ENCODE assay signal across 31 cellular contexts in genomic region chr7:154911862-154912261, GRCh38.
"Had no signal": no experiment of that assay in that cellular context is flagged by ENCODE, and none has a peak within 500 bp of the region (broad histone marks: within the 10 kb centered on the region; RNA-seq: fewer than 3 reads in every experiment).

No MANE protein-coding gene starts in this region.

- H3K36me3 Mint-ChIP-seq: activated naive CD4-positive, alpha-beta T cell treated with anti-CD3 and anti-CD28 coated beads, Interleukin-2, amount 50 U/mL, for 72 hours had no signal

- ATAC-seq: activated CD4-positive, alpha-beta T cell treated with anti-CD3 and anti-CD28 coated beads for 36 hours; activated CD4-positive, CD25-positive, alpha-beta regulatory T cell treated with anti-CD3 and anti-CD28 coated beads, Interleukin-2, amount 50 U/mL, for 24 hours; activated CD8-positive, alpha-beta T cell treated with anti-CD3 and anti-CD28 coated beads, Interleukin-2, amount 10 ng/mL, durations not matched to agents 7 days and 5 days; activated naive CD4-positive, alpha-beta T cell treated with anti-CD3 and anti-CD28 coated beads, Interleukin-2, amount 50 U/mL, for 72 hours; body of pancreas; Right ventricle myocardium inferior; WTC11 had no signal

- H3K9me3 Mint-ChIP-seq: activated CD4-positive, alpha-beta T cell treated with anti-CD3 and anti-CD28 coated beads, Interleukin-2, amount 10 ng/mL, durations not matched to agents 7 days and 5 days; activated naive CD4-positive, alpha-beta T cell treated with anti-CD3 and anti-CD28 coated beads for 36 hours; activated naive CD4-positive, alpha-beta T cell treated with anti-CD3 and anti-CD28 coated beads, Interleukin-2, amount 50 U/mL, for 72 hours; activated T-cell treated with anti-CD3 and anti-CD28 coated beads, Interleukin-2, amount 50 U/mL, for 24 hours; activated T-helper 2 cell treated with anti-CD3 and anti-CD28 coated beads, Interferon-gamma antibody, Interleukin-2, Interleukin-4, amounts not matched to agents 10 μg/mL and 5 μg/mL and 100 μg/mL, durations not matched to agents 14 hours and 24 hours and 36 hours; central memory CD8-positive, alpha-beta T cell; T-helper 1 cell treated with Interleukin-12 subunit alpha and Interleukin-12 subunit beta and Interleukin-4 antibody, amounts not matched to agents 30 μg/mL and 1 μg/mL, for 36 hours; T-helper 2 cell treated with Interferon-gamma antibody and Interleukin-4, amounts not matched to agents 5 μg/mL and 100 μg/mL, for 36 hours had no signal

- H3K4me3 ChIP-seq: adrenal gland, body of pancreas, PC-9 had no signal

- DNase-seq: activated CD4-positive, alpha-beta T cell treated with anti-CD3 and anti-CD28 coated beads for 36 hours; activated CD4-positive, alpha-beta T cell treated with anti-CD3 and anti-CD28 coated beads, Interleukin-2, amount 10 ng/mL, durations not matched to agents 7 days and 5 days; activated CD4-positive, alpha-beta T cell treated with anti-CD3 and anti-CD28 coated beads, Interleukin-2, amount 50 U/mL, for 48 hours; activated CD8-positive, alpha-beta T cell treated with anti-CD3 and anti-CD28 coated beads, Interleukin-2, amount 10 ng/mL, durations not matched to agents 7 days and 5 days; activated gamma-delta T cell; activated naive CD4-positive, alpha-beta T cell treated with anti-CD3 and anti-CD28 coated beads for 36 hours; activated T-cell treated with anti-CD3 and anti-CD28 coated beads, Interleukin-2, amount 50 U/mL, for 24 hours; adrenal gland; body of pancreas; Karpas-422; KBM-7; NCI-H1105; NCI-H1417 treated with DMSO at 0.1 percent for 48 hours; NCI-H187 treated with DMSO at 0.1 percent for 48 hours; NCI-H2081; NCI-H345; NCI-H524 treated with DMSO at 0.1 percent for 48 hours; PC-9; SIG-M5 had no signal

- H3K9me3 ChIP-seq: adrenal gland had no signal

- H3K27me3 ChIP-seq: body of pancreas had no signal

- H3K27ac Mint-ChIP-seq: activated CD4-positive, alpha-beta T cell treated with anti-CD3 and anti-CD28 coated beads for 36 hours; activated CD4-positive, alpha-beta T cell treated with anti-CD3 and anti-CD28 coated beads, Interleukin-2, amount 10 ng/mL, durations not matched to agents 7 days and 5 days; activated CD8-positive, alpha-beta T cell treated with anti-CD3 and anti-CD28 coated beads, Interleukin-2, amount 10 ng/mL, durations not matched to agents 7 days and 5 days; activated naive CD4-positive, alpha-beta T cell treated with anti-CD3 and anti-CD28 coated beads for 36 hours; activated naive CD4-positive, alpha-beta T cell treated with anti-CD3 and anti-CD28 coated beads, Interleukin-2, amount 50 U/mL, for 72 hours; activated T-cell treated with anti-CD3 and anti-CD28 coated beads, Interleukin-2, amount 50 U/mL, for 24 hours; activated T-helper 2 cell treated with anti-CD3 and anti-CD28 coated beads, Interferon-gamma antibody, Interleukin-2, Interleukin-4, amounts not matched to agents 10 μg/mL and 5 μg/mL and 100 μg/mL, durations not matched to agents 14 hours and 24 hours and 36 hours; T-helper 1 cell treated with Interleukin-12 subunit alpha and Interleukin-12 subunit beta and Interleukin-4 antibody, amounts not matched to agents 30 μg/mL and 1 μg/mL, for 36 hours; T-helper 2 cell treated with Interferon-gamma antibody and Interleukin-4, amounts not matched to agents 5 μg/mL and 100 μg/mL, for 36 hours; WTC11 had no signal

- H3K4me2 ChIP-seq: PC-9 had no signal

- H2AFZ ChIP-seq: PC-9 had no signal

- H3K27ac ChIP-seq: adrenal gland, body of pancreas, PC-9, RWPE1 had no signal

- H3K36me3 ChIP-seq: adrenal gland had no signal

- FAIRE-seq: astrocyte, RCC 7860, TTC549 had no signal

- H3K4me3 Mint-ChIP-seq: activated CD4-positive, alpha-beta T cell treated with anti-CD3 and anti-CD28 coated beads for 36 hours; activated CD4-positive, alpha-beta T cell treated with anti-CD3 and anti-CD28 coated beads, Interleukin-2, amount 10 ng/mL, durations not matched to agents 7 days and 5 days; activated CD8-positive, alpha-beta T cell treated with anti-CD3 and anti-CD28 coated beads, Interleukin-2, amount 10 ng/mL, durations not matched to agents 7 days and 5 days; activated naive CD4-positive, alpha-beta T cell treated with anti-CD3 and anti-CD28 coated beads for 36 hours; activated T-cell treated with anti-CD3 and anti-CD28 coated beads, Interleukin-2, amount 50 U/mL, for 24 hours; central memory CD8-positive, alpha-beta T cell; T-helper 1 cell treated with Interleukin-12 subunit alpha and Interleukin-12 subunit beta and Interleukin-4 antibody, amounts not matched to agents 30 μg/mL and 1 μg/mL, for 36 hours; T-helper 2 cell treated with Interferon-gamma antibody and Interleukin-4, amounts not matched to agents 5 μg/mL and 100 μg/mL, for 36 hours; WTC11 had no signal
